ENCODE assay signal across 1 cellular context in the genomic region with DNA sequence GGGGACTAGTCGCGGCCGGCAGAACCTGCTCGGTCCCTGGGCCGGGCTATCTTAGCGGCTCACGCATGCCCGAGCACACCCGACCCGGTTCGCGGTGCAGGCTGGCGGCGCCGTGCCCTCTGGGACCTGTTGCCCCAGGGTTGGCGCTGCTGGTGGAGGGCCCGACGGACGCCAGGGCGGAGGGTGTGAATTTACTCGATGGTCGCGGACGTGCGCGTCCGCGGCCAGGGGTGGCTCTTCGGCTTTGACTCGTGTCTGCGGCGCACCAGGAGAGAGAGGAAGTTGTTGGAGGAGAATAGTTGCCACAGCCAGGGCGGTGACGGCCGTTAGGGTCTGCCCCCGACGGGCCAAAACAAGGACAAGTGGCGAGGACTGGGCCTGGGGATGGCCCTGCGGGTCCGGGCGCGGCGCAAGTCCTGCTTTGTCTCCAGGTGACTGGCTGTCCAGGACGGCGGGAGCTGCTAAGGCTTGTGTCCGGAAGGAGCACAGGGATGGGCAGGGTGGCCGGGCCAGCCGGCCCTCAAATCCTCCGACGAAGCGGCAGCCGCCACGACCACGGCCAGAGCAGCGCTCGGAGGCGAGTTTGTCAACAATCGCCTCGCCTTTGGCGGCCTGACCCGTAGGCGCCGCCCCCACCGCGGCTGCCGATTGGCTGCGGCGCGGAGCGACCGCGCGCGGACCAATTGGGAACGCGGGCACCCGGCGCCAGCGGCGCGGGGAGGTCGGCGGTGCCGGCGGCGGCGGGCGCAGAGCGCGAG.
TF ChIP-seq lines count a peak whose summit lies in the region.

No MANE protein-coding gene starts in this region.

TF ChIP-seq in K562, 482 proteins besides CTCF, POLR2A, EP300 and RAD21 (continued from another document and continues in another):
- TF ChIP-seq U2AF1 (optimal IDR thresholded peaks at IDR 0.05; ENCODE audit: low read depth, low read length), result no peak
- TF ChIP-seq KDM1A (IDR thresholded peaks at IDR 0.05), result no peak
- no peak for TF ChIP-seq DDX20 (tag; IDR thresholded peaks at IDR 0.05; ENCODE audit: low read depth)
- no peak for TF ChIP-seq PHB2 (IDR thresholded peaks at IDR 0.05; ENCODE audit: low read depth)
- no peak for TF ChIP-seq CBFA2T2 (conservative IDR thresholded peaks at IDR 0.05)
- no peak for TF ChIP-seq POU5F1 (IDR thresholded peaks at IDR 0.05; ENCODE audit: borderline replicate concordance, low read depth, low read length, partially characterized antibody)
- TF ChIP-seq, protein P1, sequence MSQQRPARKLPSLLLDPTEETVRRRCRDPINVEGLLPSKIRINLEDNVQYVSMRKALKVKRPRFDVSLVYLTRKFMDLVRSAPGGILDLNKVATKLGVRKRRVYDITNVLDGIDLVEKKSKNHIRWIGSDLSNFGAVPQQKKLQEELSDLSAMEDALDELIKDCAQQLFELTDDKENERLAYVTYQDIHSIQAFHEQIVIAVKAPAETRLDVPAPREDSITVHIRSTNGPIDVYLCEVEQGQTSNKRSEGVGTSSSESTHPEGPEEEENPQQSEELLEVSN (IDR thresholded peaks at IDR 0.05; ENCODE audit: borderline replicate concordance in 1 of 2, extremely low read depth in 1 of 2, insufficient read depth in 1 of 2, insufficient read length in 1 of 2, low read depth in 1 of 2, low read length in 1 of 2, poor library complexity in 1 of 2, severe bottlenecking in 1 of 2), result peak in 1 of 2 experiments; percentile 88
- no peak for TF ChIP-seq ZNF134 (CRISPR knock-in tag; conservative IDR thresholded peaks at IDR 0.05)
- TF ChIP-seq ETV1 (tag; conservative IDR thresholded peaks at IDR 0.05; ENCODE audit: low read depth), result no peak
- TF ChIP-seq, protein P2, sequence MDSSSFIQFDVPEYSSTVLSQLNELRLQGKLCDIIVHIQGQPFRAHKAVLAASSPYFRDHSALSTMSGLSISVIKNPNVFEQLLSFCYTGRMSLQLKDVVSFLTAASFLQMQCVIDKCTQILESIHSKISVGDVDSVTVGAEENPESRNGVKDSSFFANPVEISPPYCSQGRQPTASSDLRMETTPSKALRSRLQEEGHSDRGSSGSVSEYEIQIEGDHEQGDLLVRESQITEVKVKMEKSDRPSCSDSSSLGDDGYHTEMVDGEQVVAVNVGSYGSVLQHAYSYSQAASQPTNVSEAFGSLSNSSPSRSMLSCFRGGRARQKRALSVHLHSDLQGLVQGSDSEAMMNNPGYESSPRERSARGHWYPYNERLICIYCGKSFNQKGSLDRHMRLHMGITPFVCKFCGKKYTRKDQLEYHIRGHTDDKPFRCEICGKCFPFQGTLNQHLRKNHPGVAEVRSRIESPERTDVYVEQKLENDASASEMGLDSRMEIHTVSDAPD (CRISPR knock-in tag; IDR thresholded peaks at IDR 0.05), result no peak
- TF ChIP-seq, protein P3, sequence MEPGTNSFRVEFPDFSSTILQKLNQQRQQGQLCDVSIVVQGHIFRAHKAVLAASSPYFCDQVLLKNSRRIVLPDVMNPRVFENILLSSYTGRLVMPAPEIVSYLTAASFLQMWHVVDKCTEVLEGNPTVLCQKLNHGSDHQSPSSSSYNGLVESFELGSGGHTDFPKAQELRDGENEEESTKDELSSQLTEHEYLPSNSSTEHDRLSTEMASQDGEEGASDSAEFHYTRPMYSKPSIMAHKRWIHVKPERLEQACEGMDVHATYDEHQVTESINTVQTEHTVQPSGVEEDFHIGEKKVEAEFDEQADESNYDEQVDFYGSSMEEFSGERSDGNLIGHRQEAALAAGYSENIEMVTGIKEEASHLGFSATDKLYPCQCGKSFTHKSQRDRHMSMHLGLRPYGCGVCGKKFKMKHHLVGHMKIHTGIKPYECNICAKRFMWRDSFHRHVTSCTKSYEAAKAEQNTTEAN (CRISPR knock-in tag; IDR thresholded peaks at IDR 0.05), result no peak
- TF ChIP-seq SAP30 (IDR thresholded peaks at IDR 0.05; ENCODE audit: borderline replicate concordance, insufficient read depth, low read depth, low read length, poor library complexity, severe bottlenecking), result peak; percentile 39
- TF ChIP-seq MCM5 (IDR thresholded peaks at IDR 0.05; ENCODE audit: low read depth), result no peak
- TF ChIP-seq, protein P4, sequence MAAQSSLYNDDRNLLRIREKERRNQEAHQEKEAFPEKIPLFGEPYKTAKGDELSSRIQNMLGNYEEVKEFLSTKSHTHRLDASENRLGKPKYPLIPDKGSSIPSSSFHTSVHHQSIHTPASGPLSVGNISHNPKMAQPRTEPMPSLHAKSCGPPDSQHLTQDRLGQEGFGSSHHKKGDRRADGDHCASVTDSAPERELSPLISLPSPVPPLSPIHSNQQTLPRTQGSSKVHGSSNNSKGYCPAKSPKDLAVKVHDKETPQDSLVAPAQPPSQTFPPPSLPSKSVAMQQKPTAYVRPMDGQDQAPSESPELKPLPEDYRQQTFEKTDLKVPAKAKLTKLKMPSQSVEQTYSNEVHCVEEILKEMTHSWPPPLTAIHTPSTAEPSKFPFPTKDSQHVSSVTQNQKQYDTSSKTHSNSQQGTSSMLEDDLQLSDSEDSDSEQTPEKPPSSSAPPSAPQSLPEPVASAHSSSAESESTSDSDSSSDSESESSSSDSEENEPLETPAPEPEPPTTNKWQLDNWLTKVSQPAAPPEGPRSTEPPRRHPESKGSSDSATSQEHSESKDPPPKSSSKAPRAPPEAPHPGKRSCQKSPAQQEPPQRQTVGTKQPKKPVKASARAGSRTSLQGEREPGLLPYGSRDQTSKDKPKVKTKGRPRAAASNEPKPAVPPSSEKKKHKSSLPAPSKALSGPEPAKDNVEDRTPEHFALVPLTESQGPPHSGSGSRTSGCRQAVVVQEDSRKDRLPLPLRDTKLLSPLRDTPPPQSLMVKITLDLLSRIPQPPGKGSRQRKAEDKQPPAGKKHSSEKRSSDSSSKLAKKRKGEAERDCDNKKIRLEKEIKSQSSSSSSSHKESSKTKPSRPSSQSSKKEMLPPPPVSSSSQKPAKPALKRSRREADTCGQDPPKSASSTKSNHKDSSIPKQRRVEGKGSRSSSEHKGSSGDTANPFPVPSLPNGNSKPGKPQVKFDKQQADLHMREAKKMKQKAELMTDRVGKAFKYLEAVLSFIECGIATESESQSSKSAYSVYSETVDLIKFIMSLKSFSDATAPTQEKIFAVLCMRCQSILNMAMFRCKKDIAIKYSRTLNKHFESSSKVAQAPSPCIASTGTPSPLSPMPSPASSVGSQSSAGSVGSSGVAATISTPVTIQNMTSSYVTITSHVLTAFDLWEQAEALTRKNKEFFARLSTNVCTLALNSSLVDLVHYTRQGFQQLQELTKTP (IDR thresholded peaks at IDR 0.05; ENCODE audit: low read depth in 1 of 2, partially characterized antibody in 2 of 2), result no peak
- TF ChIP-seq SMARCC2 (IDR thresholded peaks at IDR 0.05; ENCODE audit: low read depth), result no peak
- TF ChIP-seq, protein P5, sequence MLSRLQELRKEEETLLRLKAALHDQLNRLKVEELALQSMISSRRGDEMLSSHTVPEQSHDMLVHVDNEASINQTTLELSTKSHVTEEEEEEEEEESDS (CRISPR knock-in tag; IDR thresholded peaks at IDR 0.05), result no peak
- TF ChIP-seq, protein P6, sequence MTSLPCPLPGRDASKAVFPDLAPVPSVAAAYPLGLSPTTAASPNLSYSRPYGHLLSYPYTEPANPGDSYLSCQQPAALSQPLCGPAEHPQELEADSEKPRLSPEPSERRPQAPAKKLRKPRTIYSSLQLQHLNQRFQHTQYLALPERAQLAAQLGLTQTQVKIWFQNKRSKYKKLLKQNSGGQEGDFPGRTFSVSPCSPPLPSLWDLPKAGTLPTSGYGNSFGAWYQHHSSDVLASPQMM (CRISPR knock-in tag; IDR thresholded peaks at IDR 0.05), result no peak
- no peak for TF ChIP-seq MIER1 (IDR thresholded peaks at IDR 0.05; ENCODE audit: low read depth)
- no peak for TF ChIP-seq CHD4 (IDR thresholded peaks at IDR 0.05; ENCODE audit: insufficient read depth, insufficient replicate concordance, low read depth, low read length, poor library complexity, severe bottlenecking)
- TF ChIP-seq, protein P7, sequence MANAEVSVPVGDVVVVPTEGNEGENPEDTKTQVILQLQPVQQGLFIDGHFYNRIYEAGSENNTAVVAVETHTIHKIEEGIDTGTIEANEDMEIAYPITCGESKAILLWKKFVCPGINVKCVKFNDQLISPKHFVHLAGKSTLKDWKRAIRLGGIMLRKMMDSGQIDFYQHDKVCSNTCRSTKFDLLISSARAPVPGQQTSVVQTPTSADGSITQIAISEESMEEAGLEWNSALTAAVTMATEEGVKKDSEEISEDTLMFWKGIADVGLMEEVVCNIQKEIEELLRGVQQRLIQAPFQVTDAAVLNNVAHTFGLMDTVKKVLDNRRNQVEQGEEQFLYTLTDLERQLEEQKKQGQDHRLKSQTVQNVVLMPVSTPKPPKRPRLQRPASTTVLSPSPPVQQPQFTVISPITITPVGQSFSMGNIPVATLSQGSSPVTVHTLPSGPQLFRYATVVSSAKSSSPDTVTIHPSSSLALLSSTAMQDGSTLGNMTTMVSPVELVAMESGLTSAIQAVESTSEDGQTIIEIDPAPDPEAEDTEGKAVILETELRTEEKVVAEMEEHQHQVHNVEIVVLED (CRISPR knock-in tag; IDR thresholded peaks at IDR 0.05), result peak; percentile 81
- no peak for TF ChIP-seq ZNF699 (CRISPR knock-in tag; IDR thresholded peaks at IDR 0.05; ENCODE audit: insufficient replicate concordance)
- TF ChIP-seq, protein P8, sequence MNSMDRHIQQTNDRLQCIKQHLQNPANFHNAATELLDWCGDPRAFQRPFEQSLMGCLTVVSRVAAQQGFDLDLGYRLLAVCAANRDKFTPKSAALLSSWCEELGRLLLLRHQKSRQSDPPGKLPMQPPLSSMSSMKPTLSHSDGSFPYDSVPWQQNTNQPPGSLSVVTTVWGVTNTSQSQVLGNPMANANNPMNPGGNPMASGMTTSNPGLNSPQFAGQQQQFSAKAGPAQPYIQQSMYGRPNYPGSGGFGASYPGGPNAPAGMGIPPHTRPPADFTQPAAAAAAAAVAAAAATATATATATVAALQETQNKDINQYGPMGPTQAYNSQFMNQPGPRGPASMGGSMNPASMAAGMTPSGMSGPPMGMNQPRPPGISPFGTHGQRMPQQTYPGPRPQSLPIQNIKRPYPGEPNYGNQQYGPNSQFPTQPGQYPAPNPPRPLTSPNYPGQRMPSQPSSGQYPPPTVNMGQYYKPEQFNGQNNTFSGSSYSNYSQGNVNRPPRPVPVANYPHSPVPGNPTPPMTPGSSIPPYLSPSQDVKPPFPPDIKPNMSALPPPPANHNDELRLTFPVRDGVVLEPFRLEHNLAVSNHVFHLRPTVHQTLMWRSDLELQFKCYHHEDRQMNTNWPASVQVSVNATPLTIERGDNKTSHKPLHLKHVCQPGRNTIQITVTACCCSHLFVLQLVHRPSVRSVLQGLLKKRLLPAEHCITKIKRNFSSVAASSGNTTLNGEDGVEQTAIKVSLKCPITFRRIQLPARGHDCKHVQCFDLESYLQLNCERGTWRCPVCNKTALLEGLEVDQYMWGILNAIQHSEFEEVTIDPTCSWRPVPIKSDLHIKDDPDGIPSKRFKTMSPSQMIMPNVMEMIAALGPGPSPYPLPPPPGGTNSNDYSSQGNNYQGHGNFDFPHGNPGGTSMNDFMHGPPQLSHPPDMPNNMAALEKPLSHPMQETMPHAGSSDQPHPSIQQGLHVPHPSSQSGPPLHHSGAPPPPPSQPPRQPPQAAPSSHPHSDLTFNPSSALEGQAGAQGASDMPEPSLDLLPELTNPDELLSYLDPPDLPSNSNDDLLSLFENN (IDR thresholded peaks at IDR 0.05; ENCODE audit: low read depth in 2 of 2, low read length in 2 of 2), result no peak
- no peak for TF ChIP-seq HNRNPUL1 (IDR thresholded peaks at IDR 0.05; ENCODE audit: low read length)
- no peak for TF ChIP-seq NCOA4 (IDR thresholded peaks at IDR 0.05; ENCODE audit: partially characterized antibody)
- no peak for TF ChIP-seq ZNF668 (CRISPR knock-in tag; IDR thresholded peaks at IDR 0.05)
- no peak for TF ChIP-seq TAF15 (IDR thresholded peaks at IDR 0.05; ENCODE audit: low read depth, low read length)
- TF ChIP-seq, protein P9, sequence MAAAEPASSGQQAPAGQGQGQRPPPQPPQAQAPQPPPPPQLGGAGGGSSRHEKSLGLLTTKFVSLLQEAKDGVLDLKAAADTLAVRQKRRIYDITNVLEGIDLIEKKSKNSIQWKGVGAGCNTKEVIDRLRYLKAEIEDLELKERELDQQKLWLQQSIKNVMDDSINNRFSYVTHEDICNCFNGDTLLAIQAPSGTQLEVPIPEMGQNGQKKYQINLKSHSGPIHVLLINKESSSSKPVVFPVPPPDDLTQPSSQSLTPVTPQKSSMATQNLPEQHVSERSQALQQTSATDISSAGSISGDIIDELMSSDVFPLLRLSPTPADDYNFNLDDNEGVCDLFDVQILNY (CRISPR knock-in tag; IDR thresholded peaks at IDR 0.05), result no peak
- TF ChIP-seq TOE1 (IDR thresholded peaks at IDR 0.05; ENCODE audit: borderline replicate concordance), result no peak
- no peak for TF ChIP-seq TOE1 (CRISPR knock-in tag; IDR thresholded peaks at IDR 0.05; ENCODE audit: borderline replicate concordance, low read depth)
- TF ChIP-seq ZNF41 (CRISPR knock-in tag; conservative IDR thresholded peaks at IDR 0.05), result no peak
- TF ChIP-seq TAL1 (IDR thresholded peaks at IDR 0.05), result no peak
- TF ChIP-seq, protein P10, sequence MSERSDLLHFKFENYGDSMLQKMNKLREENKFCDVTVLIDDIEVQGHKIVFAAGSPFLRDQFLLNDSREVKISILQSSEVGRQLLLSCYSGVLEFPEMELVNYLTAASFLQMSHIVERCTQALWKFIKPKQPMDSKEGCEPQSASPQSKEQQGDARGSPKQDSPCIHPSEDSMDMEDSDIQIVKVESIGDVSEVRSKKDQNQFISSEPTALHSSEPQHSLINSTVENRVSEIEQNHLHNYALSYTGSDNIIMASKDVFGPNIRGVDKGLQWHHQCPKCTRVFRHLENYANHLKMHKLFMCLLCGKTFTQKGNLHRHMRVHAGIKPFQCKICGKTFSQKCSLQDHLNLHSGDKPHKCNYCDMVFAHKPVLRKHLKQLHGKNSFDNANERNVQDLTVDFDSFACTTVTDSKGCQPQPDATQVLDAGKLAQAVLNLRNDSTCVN (CRISPR knock-in tag; IDR thresholded peaks at IDR 0.05), result no peak
- TF ChIP-seq FOXP1 (CRISPR knock-in tag; IDR thresholded peaks at IDR 0.05), result peak; percentile 73; the same call in 1 of the 2 replicates
- no peak for TF ChIP-seq ZNF175 (CRISPR knock-in tag; IDR thresholded peaks at IDR 0.05; ENCODE audit: low read depth)
- no peak for TF ChIP-seq MXI1 (IDR thresholded peaks at IDR 0.05; ENCODE audit: low read depth, low read length)
- TF ChIP-seq ZBTB17 (CRISPR knock-in tag; IDR thresholded peaks at IDR 0.05), result peak; percentile 53; the same call in 1 of the 2 replicates
- TF ChIP-seq FOXA1 (IDR thresholded peaks at IDR 0.05; ENCODE audit: borderline replicate concordance), result no peak
